In genomic region chr3:168117059-168117458, GRCh38 we compare ENCODE assay signal across 13 cellular contexts. TPM values are rescaled to one million over a fixed set of nuclear protein-coding genes. Genes with fewer than 3 reads are reported as not detected.
DNase-seq lines count a peak whose midpoint lies in the region; ATAC-seq and TF ChIP-seq lines count a peak whose summit lies in the region.
"Had no signal": no experiment of that assay in that cellular context is flagged by ENCODE, and none has a peak within 500 bp of the region (broad histone marks: within the 10 kb centered on the region; RNA-seq: fewer than 3 reads in every experiment).

No MANE protein-coding gene starts in this region.

- H3K36me3 Mint-ChIP-seq in neural progenitor cell = no peaks in the 10 kb centered on the region
- H3K36me3 Mint-ChIP-seq: CD4-positive, CD25-positive, alpha-beta regulatory T cell; natural killer cell had no signal

- H3K4me1 ChIP-seq in neural progenitor cell (peaks cover 8% of the 10 kb centered on the region), gastroesophageal sphincter (peaks cover 0 to 11% (median 0%) of the 10 kb centered on the region in 3 donors)

- no peak overlapping the region for H3K4me3 Mint-ChIP-seq in neural progenitor cell
- H3K4me3 Mint-ChIP-seq: natural killer cell, T-helper 17 cell had no signal

- H3K27ac ChIP-seq in neural progenitor cell = no peak overlapping the region
- H3K27ac ChIP-seq in gastroesophageal sphincter = no peak overlapping the region

- H3K27me3 Mint-ChIP-seq in neural progenitor cell (ENCODE audit: insufficient read depth, low read depth) = peaks cover 2% of the 10 kb centered on the region
- H3K27me3 Mint-ChIP-seq: CD4-positive, CD25-positive, alpha-beta regulatory T cell; T-helper 17 cell had no signal

- 61 to 78% methylated on average over 2 to 3 of the region's 3 CpGs for WGBS in gastroesophageal sphincter (ENCODE audit: low coverage in 1 of 2), 2 donors

- H3K27me3 ChIP-seq in neural progenitor cell = no peaks in the 10 kb centered on the region
- H3K27me3 ChIP-seq in gastroesophageal sphincter = no peaks in the 10 kb centered on the region

- peak; percentile 20 for DNase-seq in LHCN-M2 (ENCODE audit: low read depth)
- peak; percentile 63 for DNase-seq in OCI-M1 (lab: John Stamatoyannopoulos, UW)
- DNase-seq in erythroblast (lab: John Stamatoyannopoulos, UW) = peak; percentile 16 to 38
- no peak for DNase-seq in neural progenitor cell (ENCODE audit: low spot score)
- DNase-seq in stimulated activated naive CD4-positive, alpha-beta T cell (lab: John Stamatoyannopoulos, UW) = no peak
- DNase-seq: activated CD4-positive, alpha-beta T cell treated with anti-CD3 and anti-CD28 coated beads, Interleukin-2, amount 50 U/mL, for 1 hour; CD4-positive, CD25-positive, alpha-beta regulatory T cell; natural killer cell; T-helper 17 cell had no signal

- no peak overlapping the region for H3K27ac Mint-ChIP-seq in neural progenitor cell
- H3K27ac Mint-ChIP-seq: activated T-helper 2 cell treated with anti-CD3 and anti-CD28 coated beads, Interferon-gamma antibody, Interleukin-2, Interleukin-4, amounts not matched to agents 10 μg/mL and 5 μg/mL and 100 μg/mL, durations not matched to agents 14 hours and 24 hours and 36 hours; CD4-positive, CD25-positive, alpha-beta regulatory T cell; natural killer cell; T-helper 17 cell had no signal

- H4K20me1 ChIP-seq in neural progenitor cell (ENCODE audit: low read depth) = no peaks in the 10 kb centered on the region

- TF ChIP-seq EP300 in gastroesophageal sphincter (IDR thresholded peaks at IDR 0.05) = no peak

- ATAC-seq in GM19452 (IDR thresholded peaks at IDR 0.05; ENCODE audit: unreplicated experiment) (no peak), gastroesophageal sphincter (no peak), GM18870 (IDR thresholded peaks at IDR 0.05; ENCODE audit: unreplicated experiment) (no peak)
- ATAC-seq: natural killer cell, T-helper 17 cell had no signal

- no peak overlapping the region for H3K4me2 ChIP-seq in neural progenitor cell

- H3K9me3 Mint-ChIP-seq in neural progenitor cell = no peaks in the 10 kb centered on the region
- H3K9me3 Mint-ChIP-seq: activated T-helper 2 cell treated with anti-CD3 and anti-CD28 coated beads, Interferon-gamma antibody, Interleukin-2, Interleukin-4, amounts not matched to agents 10 μg/mL and 5 μg/mL and 100 μg/mL, durations not matched to agents 14 hours and 24 hours and 36 hours; CD4-positive, CD25-positive, alpha-beta regulatory T cell; natural killer cell had no signal

- peak overlapping the region; percentile 91 for H2AFZ ChIP-seq in neural progenitor cell (replicated peaks)

- H3K4me3 ChIP-seq in neural progenitor cell = no peak overlapping the region
- no peak overlapping the region for H3K4me3 ChIP-seq in gastroesophageal sphincter

- H3K36me3 ChIP-seq in neural progenitor cell (no peaks in the 10 kb centered on the region), gastroesophageal sphincter (no peaks in the 10 kb centered on the region)

- no peaks in the 10 kb centered on the region for H3K79me2 ChIP-seq in neural progenitor cell (ENCODE audit: low read depth)

- no peaks in the 10 kb centered on the region for H3F3A ChIP-seq in neural progenitor cell (ENCODE audit: low read depth)

- TF ChIP-seq CTCF in neural progenitor cell (IDR thresholded peaks at IDR 0.05) (no peak), gastroesophageal sphincter (IDR thresholded peaks at IDR 0.05) (no peak)

- TF ChIP-seq POLR2A in erythroblast (IDR thresholded peaks at IDR 0.05; ENCODE audit: low read length) (no peak), gastroesophageal sphincter (IDR thresholded peaks at IDR 0.05) (no peak)

- H3K9ac ChIP-seq in neural progenitor cell = no peak overlapping the region

- H3K9me3 ChIP-seq in neural progenitor cell (ENCODE audit: low read depth) (no peaks in the 10 kb centered on the region), gastroesophageal sphincter (no peaks in the 10 kb centered on the region)

- no peaks in the 10 kb centered on the region for H3K4me1 Mint-ChIP-seq in neural progenitor cell
- H3K4me1 Mint-ChIP-seq: CD4-positive, CD25-positive, alpha-beta regulatory T cell; natural killer cell; T-helper 17 cell had no signal

RNA-seq across cellular contexts. Expression of gene GOLIM4, which starts 21.3 kb away (rescaled TPM):
- total RNA-seq in LHCN-M2 (2014; rRNA removed) (35.8 and 42.1 TPM in 2 replicates), neural progenitor cell (ENCODE audit: low replicate concordance) (22.9 and 23.0 TPM in 2 replicates), gastroesophageal sphincter (10 to 100 TPM; 41.8 to 49.3 (median 47.8) TPM)
- polyA plus RNA-seq in LHCN-M2 (2012) = 16.1 TPM
- polyA plus RNA-seq: CD4-positive, CD25-positive, alpha-beta regulatory T cell had no signal

Comparison
In these comparisons a context has a peak if more than half of its experiments do, and no peak if none do; other contexts are left out.
1. DNase-seq: peak in LHCN-M2 (single experiment), OCI-M1 (single experiment) and erythroblast (2 of 2); none in neural progenitor cell (single experiment) and stimulated activated naive CD4-positive, alpha-beta T cell (0 of 6).